ENCODE assay signal across 29 cellular contexts in the genomic region with DNA sequence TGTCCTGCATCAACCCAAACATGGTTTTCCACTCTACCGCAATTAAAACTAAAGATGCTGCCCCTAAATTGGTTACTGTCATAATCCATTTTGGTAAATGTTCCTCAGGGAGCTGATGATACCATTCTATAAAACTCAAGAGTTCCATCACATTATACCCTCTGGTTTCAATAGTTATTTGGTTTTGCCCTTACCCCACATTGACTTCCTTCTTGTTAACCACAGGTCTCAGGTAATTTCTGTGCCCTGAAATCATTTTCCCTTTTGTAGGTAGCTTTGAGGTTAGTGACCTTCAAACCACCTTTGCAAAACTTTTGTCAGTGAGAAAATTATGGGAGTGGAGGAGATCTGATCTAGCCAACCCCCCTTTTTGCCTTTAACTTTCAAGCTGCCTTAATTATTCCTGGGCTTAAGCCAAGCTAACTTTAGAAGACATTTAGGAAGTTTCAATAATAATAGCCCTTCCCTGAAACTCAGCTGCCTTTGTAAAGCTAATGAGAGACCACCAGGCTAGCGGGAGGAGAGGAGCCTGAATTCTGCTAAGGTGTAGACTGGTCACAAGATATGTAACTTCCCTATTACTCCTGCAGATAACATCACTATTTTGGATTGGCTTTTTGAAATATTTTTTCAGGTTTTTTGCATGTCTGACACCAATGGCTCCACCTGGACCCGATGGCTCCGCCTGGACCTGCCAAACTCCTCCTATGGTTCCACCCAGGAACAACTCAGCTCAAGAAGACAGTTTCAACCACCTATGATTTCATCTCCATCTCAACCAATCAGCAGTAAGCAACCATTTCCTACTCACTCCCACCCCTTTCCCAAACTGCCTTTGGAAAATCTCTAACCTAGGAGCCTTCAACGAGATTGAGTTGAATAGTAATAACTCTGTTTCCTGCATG.
DNase-seq lines count a peak whose midpoint lies in the region; ATAC-seq and TF ChIP-seq lines count a peak whose summit lies in the region.
"Had no signal": no experiment of that assay in that cellular context is flagged by ENCODE, and none has a peak within 500 bp of the region (broad histone marks: within the 10 kb centered on the region; RNA-seq: fewer than 3 reads in every experiment).

No MANE protein-coding gene starts in this region.

- H3K27me3 ChIP-seq in H9 (ENCODE audit: insufficient read depth, low read length) (no peaks in the 10 kb centered on the region), osteoblast (ENCODE audit: insufficient read depth, low read length) (no peaks in the 10 kb centered on the region)
- H3K27me3 ChIP-seq: pancreas, upper lobe of left lung had no signal

- H3K4me3 Mint-ChIP-seq in H9 = peak overlapping the region; percentile 39 to 63; a peak in 3 of 5 replicates
- H3K4me3 Mint-ChIP-seq: activated CD4-positive, alpha-beta memory T cell treated with anti-CD3 and anti-CD28 coated beads for 36 hours; nephron had no signal

- H4K20me1 ChIP-seq in H9 (ENCODE audit: control insufficient read depth, insufficient read depth, insufficient read length) (no peaks in the 10 kb centered on the region), OCI-LY7 (ENCODE audit: insufficient read depth, low read length) (no peaks in the 10 kb centered on the region), osteoblast (ENCODE audit: insufficient read depth, low read length) (no peaks in the 10 kb centered on the region)

- no peak overlapping the region for H2BK5ac ChIP-seq in H9 (ENCODE audit: insufficient read length, low read length)

- no peak overlapping the region for H2BK20ac ChIP-seq in H9 (ENCODE audit: low read depth, low read length, poor library complexity, severe bottlenecking)

- peak overlapping the region; percentile 2 for H2AK5ac ChIP-seq in H9 (ENCODE audit: insufficient read length, low read length)

- H3K9me3 ChIP-seq in H9 (ENCODE audit: control insufficient read depth, low read depth, low read length) = no peaks in the 10 kb centered on the region
- H3K9me3 ChIP-seq in OCI-LY7 (ENCODE audit: low read length) = no peaks in the 10 kb centered on the region
- H3K9me3 ChIP-seq in osteoblast (ENCODE audit: low read depth, low read length) = no peaks in the 10 kb centered on the region
- H3K9me3 ChIP-seq: Caco-2, pancreas, upper lobe of left lung had no signal

- H3K79me2 ChIP-seq in H9 (ENCODE audit: insufficient read depth, low read length) (no peaks in the 10 kb centered on the region), OCI-LY7 (ENCODE audit: insufficient read depth, low read depth, low read length) (no peaks in the 10 kb centered on the region), osteoblast (ENCODE audit: insufficient read depth, low read length) (no peaks in the 10 kb centered on the region)

- no peak overlapping the region for H4K8ac ChIP-seq in H9 (replicated peaks; ENCODE audit: insufficient read length, low read depth, low read length)

- TF ChIP-seq CTCF in H9 (conservative IDR thresholded peaks at IDR 0.05) = no peak
- no peak for TF ChIP-seq CTCF in OCI-LY7 (conservative IDR thresholded peaks at IDR 0.05; ENCODE audit: low read length)
- TF ChIP-seq CTCF in osteoblast (IDR thresholded peaks at IDR 0.05; ENCODE audit: extremely low read depth, low read depth, low read length) = no peak

- WGBS in H9 (ENCODE audit: extremely low coverage, insufficient read length, low lambda C conversion rate) = no CpG with 5 or more reads among the region's 5 CpGs

- H3K4me3 ChIP-seq in OCI-LY7 (ENCODE audit: low read depth, low read length, poor library complexity, severe bottlenecking) (no peak overlapping the region), osteoblast (ENCODE audit: insufficient read depth, low read length) (no peak overlapping the region)
- H3K4me3 ChIP-seq: coronary artery, pancreas, upper lobe of left lung had no signal

- no peaks in the 10 kb centered on the region for H3K23me2 ChIP-seq in H9 (ENCODE audit: insufficient read length, low read depth, low read length, poor library complexity, severe bottlenecking)

- H3T11ph ChIP-seq in H9 (ENCODE audit: low read length) = no peak overlapping the region

- no peak overlapping the region for H2BK120ac ChIP-seq in H9 (ENCODE audit: low read depth, low read length, poor library complexity, severe bottlenecking)

- no peak overlapping the region for H4K5ac ChIP-seq in H9 (ENCODE audit: insufficient read length, low read depth, low read length)

- H3K27ac Mint-ChIP-seq in H9 = peak overlapping the region; percentile 80 to 99 (median 98)
- H3K27ac Mint-ChIP-seq: activated CD4-positive, alpha-beta memory T cell treated with anti-CD3 and anti-CD28 coated beads for 36 hours; nephron had no signal

- peak overlapping the region; percentile 43 for H3K4me2 ChIP-seq in H9 (ENCODE audit: insufficient read depth, insufficient read length, low read length)
- H3K4me2 ChIP-seq in OCI-LY7 (ENCODE audit: low read length) = peak overlapping the region; percentile 24
- peak overlapping the region; percentile 33 for H3K4me2 ChIP-seq in osteoblast (ENCODE audit: insufficient read depth, low read length)

- peaks cover 8 to 9% of the 10 kb centered on the region in 2 experiments for H3K9me3 Mint-ChIP-seq in H9

- H2AFZ ChIP-seq in H9 (ENCODE audit: low read length) (no peak overlapping the region), OCI-LY7 (ENCODE audit: low read length) (peak overlapping the region; percentile 91), osteoblast (ENCODE audit: low read length) (peak overlapping the region; percentile 54)

- H3K36me3 ChIP-seq in OCI-LY7 (ENCODE audit: insufficient read depth, low read length) (no peaks in the 10 kb centered on the region), osteoblast (ENCODE audit: insufficient read depth, low read length) (no peaks in the 10 kb centered on the region)
- H3K36me3 ChIP-seq: pancreas, upper lobe of left lung had no signal

- ATAC-seq in GM19467 (IDR thresholded peaks at IDR 0.05; ENCODE audit: unreplicated experiment) (no peak), HG03342 (IDR thresholded peaks at IDR 0.05; ENCODE audit: unreplicated experiment) (no peak)
- ATAC-seq: pancreas had no signal

- H3K27me3 Mint-ChIP-seq in H9 (ENCODE audit: low read depth) = peaks cover 2% of the 10 kb centered on the region; the same call in 1 of the 2 replicates
- H3K27me3 Mint-ChIP-seq: activated CD4-positive, alpha-beta memory T cell treated with anti-CD3 and anti-CD28 coated beads for 36 hours had no signal

- POLR2A ChIA-PET in OCI-LY7 (lab: Charles Lee) = interaction anchor here (0.7 to 1.9 kb wide), 2 partner anchors 9 to 11 kb away, joined by 3 to 6 read pairs; no protein-coding TSS in a partner anchor

- H3K27ac ChIP-seq in H9 (ENCODE audit: insufficient read length, low read depth, low read length) (peak overlapping the region; percentile 87), OCI-LY7 (ENCODE audit: low read depth, low read length, poor library complexity, severe bottlenecking) (no peak overlapping the region), osteoblast (ENCODE audit: low read depth, low read length) (no peak overlapping the region)
- H3K27ac ChIP-seq: C4-2B, coronary artery, pancreas, RWPE1, upper lobe of left lung had no signal

- no peak overlapping the region for H2BK15ac ChIP-seq in H9 (ENCODE audit: low read depth, low read length)

- no peaks in the 10 kb centered on the region for H3K9me2 ChIP-seq in OCI-LY7 (ENCODE audit: insufficient read depth, low read length)

- H3K4me1 Mint-ChIP-seq in H9 = peaks cover 46 to 55% of the 10 kb centered on the region in 2 experiments
- H3K4me1 Mint-ChIP-seq: nephron had no signal

- H3K4me1 ChIP-seq in H9 (ENCODE audit: insufficient read depth, low read length) (peaks cover 6% of the 10 kb centered on the region), OCI-LY7 (ENCODE audit: insufficient read depth, low read length, poor library complexity, severe bottlenecking) (peaks cover 10% of the 10 kb centered on the region), osteoblast (ENCODE audit: insufficient read depth, low read length) (no peaks in the 10 kb centered on the region)
- H3K4me1 ChIP-seq: Caco-2, pancreas, upper lobe of left lung had no signal

- peaks cover 8 to 9% (median 9%) of the 10 kb centered on the region in 3 experiments for H3K36me3 Mint-ChIP-seq in H9 (ENCODE audit: insufficient read depth in 1 of 3, low read depth in 3 of 3)

- H3K9ac ChIP-seq in H9 (ENCODE audit: extremely low read depth, insufficient read length, low read length) = no peak overlapping the region

- BruUV-seq in OCI-LY7 (replicated peaks; lab: Mats Ljungman, UMichigan) = no TSS peak

- DNase-seq in H9 (peak; percentile 82), OCI-LY7 (ENCODE audit: low spot score) (no peak), iPS DF 4.7 (ENCODE audit: extremely low read depth, low spot score) (peak; percentile 88), osteoblast (ENCODE audit: insufficient read length, low spot score, missing footprints) (no peak), retina (no peak)
- DNase-seq: activated CD4-positive, alpha-beta memory T cell treated with anti-CD3 and anti-CD28 coated beads for 36 hours; activated CD4-positive, CD25-positive, alpha-beta regulatory T cell treated with anti-CD3 and anti-CD28 coated beads, Interleukin-2, amount 50 U/mL, for 72 hours; activated CD8-positive, alpha-beta memory T cell treated with anti-CD3 and anti-CD28 coated beads, Interleukin-2, amount 50 U/mL, for 4 hours; activated naive CD4-positive, alpha-beta T cell treated with Interleukin-2 at 50 U/mL for 16 hours; Caco-2; caudate nucleus; effector CD8-positive, alpha-beta T cell; GDM1; mammary epithelial cell; NCI-H1092 treated with DMSO at 0.1 percent for 48 hours; NCI-H1930; NCI-H2171 treated with DMSO at 0.1 percent for 48 hours; NCI-H510A; pancreas; small intestine; stimulated activated naive CD4-positive, alpha-beta T cell; T-helper 2 cell; upper lobe of left lung had no signal

- CTCF ChIA-PET in OCI-LY7 (lab: Charles Lee; ENCODE audit: unreplicated experiment) = no interaction called here

- H2BK12ac ChIP-seq in H9 (ENCODE audit: insufficient read length, low read depth, low read length) = peak overlapping the region; percentile 1

- intact Hi-C loops in OCI-LY7 (cut with micrococcal nuclease; ENCODE audit: unreplicated experiment) = no loop called here

- H3K18ac ChIP-seq in H9 (ENCODE audit: insufficient read length, low read depth, low read length) = peak overlapping the region; percentile 27

- H3K56ac ChIP-seq in H9 (ENCODE audit: insufficient read length, low read depth, low read length) = no peak overlapping the region

- H3K4ac ChIP-seq in H9 (ENCODE audit: low read depth, low read length) = no peak overlapping the region

- no peaks in the 10 kb centered on the region for H3K79me1 ChIP-seq in H9 (ENCODE audit: insufficient read depth, low read depth, low read length, poor library complexity, severe bottlenecking)

- H3K14ac ChIP-seq in H9 (ENCODE audit: insufficient read depth, low read length) = no peak overlapping the region

- H4K91ac ChIP-seq in H9 (ENCODE audit: insufficient read length, low read depth, low read length) = no peak overlapping the region

- no peak overlapping the region for H3K23ac ChIP-seq in H9 (ENCODE audit: insufficient read length, low read depth, low read length)

Comparison
In these comparisons a context has a peak if more than half of its experiments do, and no peak if none do; other contexts are left out.
1. DNase-seq: peak in H9 (single experiment) and iPS DF 4.7 (single experiment); none in OCI-LY7 (single experiment), osteoblast (single experiment) and retina (single experiment).
2. Peak in every context shown above with its lines, with median percentiles within 50 percentile points of each other: H3K4me2 ChIP-seq.